In genomic region chr2:134431837-134432437, GRCh38 we compare ENCODE assay signal across 14 cellular contexts.
DNase-seq lines count a peak whose midpoint lies in the region; ATAC-seq, FAIRE-seq and TF ChIP-seq lines count a peak whose summit lies in the region.
"Had no signal": no experiment of that assay in that cellular context is flagged by ENCODE, and none has a peak within 500 bp of the region (broad histone marks: within the 10 kb centered on the region; RNA-seq: fewer than 3 reads in every experiment).

No MANE protein-coding gene starts in this region.

- H3K4me3 ChIP-seq in Caco-2 (ENCODE audit: low read depth, low read length) (no peak overlapping the region), gastroesophageal sphincter (no peak overlapping the region)
- H3K4me3 ChIP-seq: upper lobe of left lung had no signal

- H3K9me3 Mint-ChIP-seq in Caco-2 (ENCODE audit: unreplicated experiment) (no peaks in the 10 kb centered on the region), endothelial cell (ENCODE audit: unreplicated experiment) (no peaks in the 10 kb centered on the region), nephron (no peaks in the 10 kb centered on the region)
- H3K9me3 Mint-ChIP-seq: activated CD8-positive, alpha-beta T cell treated with anti-CD3 and anti-CD28 coated beads for 36 hours; activated naive CD4-positive, alpha-beta T cell treated with anti-CD3 and anti-CD28 coated beads for 36 hours; IgD-negative memory B cell had no signal

- POLR2A ChIA-PET in Caco-2 (lab: Charles Lee) = no interaction called here

- intact Hi-C loops in Caco-2 (cut with micrococcal nuclease; ENCODE audit: unreplicated experiment) = loop anchor here (1.0 kb wide), 3 partner anchors 19 to 314 kb away; no protein-coding TSS in a partner anchor

- TF ChIP-seq EP300 in gastroesophageal sphincter (IDR thresholded peaks at IDR 0.05) = no peak

- peak overlapping the region; percentile 78 for H3K27ac Mint-ChIP-seq in Caco-2 (ENCODE audit: unreplicated experiment)
- no peak overlapping the region for H3K27ac Mint-ChIP-seq in endothelial cell (ENCODE audit: unreplicated experiment)
- H3K27ac Mint-ChIP-seq in nephron = peak overlapping the region; percentile 16 to 44 (median 32)
- H3K27ac Mint-ChIP-seq: activated CD8-positive, alpha-beta T cell treated with anti-CD3 and anti-CD28 coated beads for 36 hours; activated naive CD4-positive, alpha-beta T cell treated with anti-CD3 and anti-CD28 coated beads for 36 hours had no signal

- no peaks in the 10 kb centered on the region for H3K27me3 Mint-ChIP-seq in Caco-2 (ENCODE audit: insufficient read depth, unreplicated experiment)
- peaks cover 10% of the 10 kb centered on the region for H3K27me3 Mint-ChIP-seq in endothelial cell (ENCODE audit: unreplicated experiment)
- H3K27me3 Mint-ChIP-seq in nephron (ENCODE audit: low read depth) = no peaks in the 10 kb centered on the region
- H3K27me3 Mint-ChIP-seq: activated CD8-positive, alpha-beta T cell treated with anti-CD3 and anti-CD28 coated beads for 36 hours; IgD-negative memory B cell had no signal

- H3K4me1 Mint-ChIP-seq in Caco-2 (ENCODE audit: low read depth, unreplicated experiment) (peaks cover 48% of the 10 kb centered on the region), endothelial cell (ENCODE audit: unreplicated experiment) (peaks cover 32% of the 10 kb centered on the region), nephron (peaks cover 11% of the 10 kb centered on the region)
- H3K4me1 Mint-ChIP-seq: IgD-negative memory B cell had no signal

- no peak for TF ChIP-seq POLR2A in gastroesophageal sphincter (IDR thresholded peaks at IDR 0.05)

- CTCF ChIA-PET in Caco-2 (lab: Charles Lee) = interaction anchor here (0.7 to 1.6 kb wide), 5 partner anchors 9 to 545 kb away, joined by 3 to 22 read pairs (median 10); no protein-coding TSS in a partner anchor

- H3K4me3 Mint-ChIP-seq in Caco-2 (ENCODE audit: unreplicated experiment) (peak overlapping the region; percentile 42), endothelial cell (ENCODE audit: unreplicated experiment) (peak overlapping the region; percentile 6), nephron (no peak overlapping the region)
- H3K4me3 Mint-ChIP-seq: activated CD8-positive, alpha-beta T cell treated with anti-CD3 and anti-CD28 coated beads for 36 hours; activated naive CD4-positive, alpha-beta T cell treated with anti-CD3 and anti-CD28 coated beads for 36 hours; IgD-negative memory B cell had no signal

- FAIRE-seq in RCC 7860 (lab: Jason Lieb, UNC) = peak; percentile 61

- H3K36me3 Mint-ChIP-seq in Caco-2 (ENCODE audit: insufficient read depth, unreplicated experiment) (peaks cover 12% of the 10 kb centered on the region), endothelial cell (ENCODE audit: low read depth, unreplicated experiment) (peaks cover 57% of the 10 kb centered on the region), nephron (ENCODE audit: low read depth) (peaks cover 32% of the 10 kb centered on the region)
- H3K36me3 Mint-ChIP-seq: IgD-negative memory B cell had no signal

- no peak overlapping the region for H3K27ac ChIP-seq in gastroesophageal sphincter
- H3K27ac ChIP-seq: C4-2B, upper lobe of left lung had no signal

- H3K27me3 ChIP-seq in Caco-2 (replicated peaks; ENCODE audit: control insufficient read depth, insufficient read depth, low read length) (no peaks in the 10 kb centered on the region), gastroesophageal sphincter (no peaks in the 10 kb centered on the region)
- H3K27me3 ChIP-seq: upper lobe of left lung had no signal

- H3K4me1 ChIP-seq in Caco-2 = peaks cover 31% of the 10 kb centered on the region
- H3K4me1 ChIP-seq in gastroesophageal sphincter = no peaks in the 10 kb centered on the region
- H3K4me1 ChIP-seq: upper lobe of left lung had no signal

- 71 to 94% methylated on average over 1 to 2 of the region's 2 CpGs for WGBS in gastroesophageal sphincter (ENCODE audit: low coverage in 1 of 2), 2 donors

- ATAC-seq in GM18519 (IDR thresholded peaks at IDR 0.05; ENCODE audit: low FRiP score, unreplicated experiment) (no peak), gastroesophageal sphincter (no peak)
- ATAC-seq: activated CD8-positive, alpha-beta T cell treated with anti-CD3 and anti-CD28 coated beads for 36 hours had no signal

- no peak for TF ChIP-seq CTCF in Caco-2 (IDR thresholded peaks at IDR 0.05; ENCODE audit: insufficient read depth in 1 of 2, low read depth in 1 of 2, low read length in 1 of 2, severe bottlenecking in 1 of 2, unreplicated experiment in 1 of 2)
- TF ChIP-seq CTCF in endothelial cell (IDR thresholded peaks at IDR 0.05; ENCODE audit: unreplicated experiment) = no peak
- no peak for TF ChIP-seq CTCF in nephron (IDR thresholded peaks at IDR 0.05; ENCODE audit: unreplicated experiment in 3 of 3)
- TF ChIP-seq CTCF in gastroesophageal sphincter (IDR thresholded peaks at IDR 0.05) = no peak

- no peaks in the 10 kb centered on the region for H3K9me3 ChIP-seq in Caco-2
- H3K9me3 ChIP-seq in gastroesophageal sphincter = no peaks in the 10 kb centered on the region
- H3K9me3 ChIP-seq: upper lobe of left lung had no signal

- H3K36me3 ChIP-seq in Caco-2 (ENCODE audit: control insufficient read depth, insufficient read depth, low read length) (no peaks in the 10 kb centered on the region), gastroesophageal sphincter (peaks cover 0 to 90% of the 10 kb centered on the region in 2 donors)

- no TSS peak for BruUV-seq in Caco-2 (replicated peaks; lab: Mats Ljungman, UMichigan)

- DNase-seq in Caco-2 (no peak), RCC 7860 (ENCODE audit: low spot score) (peak; percentile 32), endothelial cell (ENCODE audit: low spot score) (no peak), UCSD-AML1 (lab: John Stamatoyannopoulos, UW; ENCODE audit: unreplicated experiment) (no peak)
- DNase-seq in activated CD4-positive, alpha-beta T cell treated with anti-CD3 and anti-CD28 coated beads, Interleukin-2, amount 50 U/mL, for 48 hours = no peak
- DNase-seq: activated CD8-positive, alpha-beta T cell treated with anti-CD3 and anti-CD28 coated beads for 36 hours; activated naive CD4-positive, alpha-beta T cell treated with anti-CD3 and anti-CD28 coated beads for 36 hours; effector CD8-positive, alpha-beta T cell; upper lobe of left lung had no signal

Comparison
In these comparisons a context has a peak if more than half of its experiments do, and no peak if none do; other contexts are left out.
1. H3K4me3 Mint-ChIP-seq: peak in Caco-2 (single experiment) and endothelial cell (single experiment); none in nephron (0 of 3).